In genomic region chr22:42169055-42169469, GRCh38 we compare ENCODE assay signal across 8 cellular contexts. TPM values are rescaled to one million over a fixed set of nuclear protein-coding genes. Genes with fewer than 3 reads are reported as not detected.
DNase-seq lines count a peak whose midpoint lies in the region; ATAC-seq, FAIRE-seq and TF ChIP-seq lines count a peak whose summit lies in the region.

No MANE protein-coding gene starts in this region.

- no peak overlapping the region for H3K4me2 ChIP-seq in A549

- H3K4me3 ChIP-seq in A549: no peak overlapping the region
- H3K4me3 ChIP-seq in dorsolateral prefrontal cortex: no peak overlapping the region
- H3K4me3 ChIP-seq in lung: no peak overlapping the region

- DNase-seq in A549 (ENCODE audit: low read depth in 1 of 2, low spot score in 1 of 2) (peak; percentile 71 to 78), GM12892 (ENCODE audit: insufficient read length) (peak; percentile 66), NCI-H2196 (lab: John Stamatoyannopoulos, UW; ENCODE audit: unreplicated experiment) (peak; percentile 72), dorsolateral prefrontal cortex (peak; percentile 62 to 91 (median 76)), lung (ENCODE audit: low spot score) (peak; percentile 71), H54 (ENCODE audit: insufficient read length, low spot score) (no peak)
- peak; percentile 72 for DNase-seq in activated CD4-positive, alpha-beta T cell treated with anti-CD3 and anti-CD28 coated beads, Interleukin-2, amount 10 ng/mL, durations not matched to agents 7 days and 5 days
- DNase-seq in stimulated activated CD8-positive, alpha-beta memory T cell treated with anti-CD3 and anti-CD28 coated beads, Interleukin-15, amount 100 ng/mL, for 1 hour (ENCODE audit: low read depth): peak; percentile 46

- H3K27me3 Mint-ChIP-seq in activated CD4-positive, alpha-beta T cell treated with anti-CD3 and anti-CD28 coated beads, Interleukin-2, amount 10 ng/mL, durations not matched to agents 7 days and 5 days: no peaks in the 10 kb centered on the region

- TF ChIP-seq EP300 in A549 (IDR thresholded peaks at IDR 0.05): no peak

- no peak for FAIRE-seq in A549 (lab: Jason Lieb, UNC)
- FAIRE-seq in GM12892 (lab: Jason Lieb, UNC): peak; percentile 62
- no peak for FAIRE-seq in H54 (lab: Jason Lieb, UNC)

- peak; percentile 93 for TF ChIP-seq CTCF in A549 (IDR thresholded peaks at IDR 0.05)
- peak; percentile 74 to 100 (median 95) for TF ChIP-seq CTCF in dorsolateral prefrontal cortex (IDR thresholded peaks at IDR 0.05 in 54 of 56, conservative IDR thresholded peaks at IDR 0.05 in 2 of 56; ENCODE audit: low read depth in 1 of 56, partially characterized antibody in 56 of 56)
- peak; percentile 89 for TF ChIP-seq CTCF in lung (IDR thresholded peaks at IDR 0.05; ENCODE audit: control extremely low read depth, extremely low read depth)

- H3K36me3 ChIP-seq in lung (ENCODE audit: control insufficient read depth in 2 of 2, insufficient read depth in 2 of 2, low read length in 2 of 2): peaks cover 0 to 21% of the 10 kb centered on the region in 2 donors

- no peak overlapping the region for H3K27ac Mint-ChIP-seq in activated CD4-positive, alpha-beta T cell treated with anti-CD3 and anti-CD28 coated beads, Interleukin-2, amount 10 ng/mL, durations not matched to agents 7 days and 5 days

- TF ChIP-seq POLR2A in A549 (IDR thresholded peaks at IDR 0.05; ENCODE audit: low read length) (no peak), GM12892 (IDR thresholded peaks at IDR 0.05; ENCODE audit: low read depth, low read length) (no peak), H54 (IDR thresholded peaks at IDR 0.05; ENCODE audit: low read depth, low read length) (no peak)

- H3K9me3 ChIP-seq in A549 (no peaks in the 10 kb centered on the region), lung (ENCODE audit: control insufficient read depth in 2 of 2, insufficient read depth in 1 of 2, low read length in 1 of 2) (no peaks in the 10 kb centered on the region)

- CTCF ChIA-PET in A549 (lab: Yijun Ruan, JAX): interaction anchor here (0.5 to 6.7 kb wide), 21 partner anchors 10 to 320 kb away, joined by 3 to 65 read pairs (median 3); partner anchors contain the start of genes NDUFA6 and NFAM1
- CTCF ChIA-PET in activated CD4-positive, alpha-beta T cell treated with anti-CD3 and anti-CD28 coated beads, Interleukin-2, amount 10 ng/mL, durations not matched to agents 7 days and 5 days (lab: Charles Lee): interaction anchor here (0.7 to 1.5 kb wide), 8 partner anchors 12 to 309 kb away, joined by 3 to 4 read pairs (median 3); no protein-coding TSS in a partner anchor

- H3K27me3 ChIP-seq in dorsolateral prefrontal cortex (no peaks in the 10 kb centered on the region), lung (ENCODE audit: control insufficient read depth, insufficient read depth) (no peaks in the 10 kb centered on the region)

- ATAC-seq in A549 (peak; percentile 84 to 95), lung (ENCODE audit: insufficient read depth, low FRiP score) (no peak)

- H3K36me3 Mint-ChIP-seq in activated CD4-positive, alpha-beta T cell treated with anti-CD3 and anti-CD28 coated beads, Interleukin-2, amount 10 ng/mL, durations not matched to agents 7 days and 5 days (ENCODE audit: low read depth): peaks cover 13% of the 10 kb centered on the region

- no peak overlapping the region for H3K4me3 Mint-ChIP-seq in activated CD4-positive, alpha-beta T cell treated with anti-CD3 and anti-CD28 coated beads, Interleukin-2, amount 10 ng/mL, durations not matched to agents 7 days and 5 days

- H3K9me3 Mint-ChIP-seq in activated CD4-positive, alpha-beta T cell treated with anti-CD3 and anti-CD28 coated beads, Interleukin-2, amount 10 ng/mL, durations not matched to agents 7 days and 5 days: no peaks in the 10 kb centered on the region

- peaks cover 14% of the 10 kb centered on the region for H3K4me1 Mint-ChIP-seq in activated CD4-positive, alpha-beta T cell treated with anti-CD3 and anti-CD28 coated beads, Interleukin-2, amount 10 ng/mL, durations not matched to agents 7 days and 5 days

- peak; percentile 92 to 93 for TF ChIP-seq RAD21 in A549 (conservative IDR thresholded peaks at IDR 0.05 in 1 of 2, IDR thresholded peaks at IDR 0.05 in 1 of 2)

- POLR2A ChIA-PET in A549 (lab: Yijun Ruan, JAX): no interaction called here
- POLR2A ChIA-PET in activated CD4-positive, alpha-beta T cell treated with anti-CD3 and anti-CD28 coated beads, Interleukin-2, amount 10 ng/mL, durations not matched to agents 7 days and 5 days (lab: Charles Lee): no interaction called here

- H3K27ac ChIP-seq in A549 (no peak overlapping the region), dorsolateral prefrontal cortex (peak overlapping the region in 17 of 59 donors; percentile 2 to 86 (median 29)), lung (ENCODE audit: low read depth in 1 of 2, low read length in 1 of 2) (no peak overlapping the region)

- intact Hi-C loops in dorsolateral prefrontal cortex (cut with DNase I): loop anchor here (1.0 to 5.0 kb wide), 4 partner anchors 98 to 268 kb away; no protein-coding TSS in a partner anchor

- H3K4me1 ChIP-seq in A549 (peaks cover 22% of the 10 kb centered on the region), lung (ENCODE audit: control insufficient read depth in 2 of 2, insufficient read depth in 2 of 2, low read length in 2 of 2) (peaks cover 0 to 4% of the 10 kb centered on the region in 2 donors)

- 35% methylated on average over 6 of the region's 7 CpGs for WGBS in A549 (ENCODE audit: missing lambda C conversion rate)
- WGBS in lung, 2 donors: 59 to 61% methylated on average over 7 of the region's 7 CpGs

TF ChIP-seq in A549, 52 proteins besides CTCF, POLR2A, EP300 and RAD21:
- TF ChIP-seq BHLHE40 (IDR thresholded peaks at IDR 0.05; ENCODE audit: low read depth, low read length) (no peak), SMC3 (IDR thresholded peaks at IDR 0.05) (peak; percentile 92)

RNA-seq across cellular contexts. Expression of gene CYP2D6, which starts 38.5 kb away (rescaled TPM):
- polyA plus RNA-seq in A549 (2011; rRNA removed) (0.59 and 0.79 TPM in 2 replicates), A549 (2017; fragmentation: RNase III; extraction: RNeasy Plus Mini Kit Qiagen cat#74134 plus additional on column Dnase treatment) (0.63 to 1.0 TPM (median 0.91 TPM) in 3 replicates), lung (1 to 10 TPM in 1 of 2 donors, under 1 TPM in 1; 0.80 to 1.3 TPM)
- 0.89 and 1.3 TPM in 2 replicates for polyA plus RNA-seq in A549 (2012; cell fraction: cytosol; rRNA removed)
- 10.1 and 12.0 TPM in 2 replicates for polyA plus RNA-seq in A549 (2012; cell fraction: nucleus; rRNA removed)
- polyA minus RNA-seq in A549 (2011; rRNA and poly(A)+ RNA removed): 0.70 and 1.1 TPM in 2 replicates
- 1.4 TPM for polyA plus RNA-seq in GM12892 (2012; ENCODE audit: missing spikeins)
- 1 to 10 TPM; 5.0 to 6.6 TPM for total RNA-seq in activated CD4-positive, alpha-beta T cell treated with anti-CD3 and anti-CD28 coated beads, Interleukin-2, amount 10 ng/mL, durations not matched to agents 7 days and 5 days
- total RNA-seq in dorsolateral prefrontal cortex (1 to 10 TPM in 119 of 120 experiments, under 1 TPM in 1; 0.76 to 8.0 (median 2.7) TPM), lung (1 to 10 TPM in 1 of 2 donors, under 1 TPM in 1; 0.94 to 1.3 TPM)
